In genomic region chr20:64242797-64243475, GRCh38 we compare ENCODE assay signal across 1 cellular context.
TF ChIP-seq lines count a peak whose summit lies in the region.

No MANE protein-coding gene starts in this region.

TF ChIP-seq in HepG2, 621 proteins besides CTCF, POLR2A, EP300 and RAD21 (continues in another document):
- TF ChIP-seq E2F1 (CRISPR knock-in tag; IDR thresholded peaks at IDR 0.05) (no peak), ZNF280B (CRISPR knock-in tag; IDR thresholded peaks at IDR 0.05; ENCODE audit: borderline replicate concordance) (no peak), EED (CRISPR knock-in tag; IDR thresholded peaks at IDR 0.05) (no peak), THAP11 (CRISPR knock-in tag; IDR thresholded peaks at IDR 0.05) (peak; percentile 64; the same call in 1 of the 2 replicates), RFXANK (CRISPR knock-in tag; IDR thresholded peaks at IDR 0.05) (no peak), ZNF451 (CRISPR knock-in tag; IDR thresholded peaks at IDR 0.05) (peak; percentile 72; the same call in 1 of the 2 replicates), MIER3 (CRISPR knock-in tag; IDR thresholded peaks at IDR 0.05; ENCODE audit: borderline replicate concordance) (peak; percentile 92), HIC2 (CRISPR knock-in tag; IDR thresholded peaks at IDR 0.05; ENCODE audit: low read depth) (peak; percentile 57; the same call in 1 of the 2 replicates), ZNF607 (CRISPR knock-in tag; IDR thresholded peaks at IDR 0.05; ENCODE audit: borderline replicate concordance) (peak; percentile 76; the same call in 1 of the 2 replicates), KLF12 (CRISPR knock-in tag; IDR thresholded peaks at IDR 0.05; ENCODE audit: borderline replicate concordance) (no peak; the same call in 1 of the 2 replicates), NFKB2 (CRISPR knock-in tag; IDR thresholded peaks at IDR 0.05; ENCODE audit: borderline replicate concordance) (peak; percentile 69; the same call in 1 of the 2 replicates), ZNF101 (CRISPR knock-in tag; IDR thresholded peaks at IDR 0.05; ENCODE audit: borderline replicate concordance, low read depth) (no peak), RFX5 (IDR thresholded peaks at IDR 0.05; ENCODE audit: low read depth, low read length) (no peak), MYC (CRISPR knock-in tag; IDR thresholded peaks at IDR 0.05; ENCODE audit: borderline replicate concordance) (0 out of 2 replicates have a peak, but pooled peaks have one; percentile 31), SRY (CRISPR knock-in tag; IDR thresholded peaks at IDR 0.05) (no peak), MTA1 (CRISPR knock-in tag; IDR thresholded peaks at IDR 0.05; ENCODE audit: borderline replicate concordance) (peak; percentile 88), ZNF784 (CRISPR knock-in tag; IDR thresholded peaks at IDR 0.05; ENCODE audit: borderline replicate concordance) (no peak), ZBTB7A (CRISPR knock-in tag; IDR thresholded peaks at IDR 0.05) (peak; percentile 14; the same call in 1 of the 2 replicates), KIAA2018 (CRISPR knock-in tag; IDR thresholded peaks at IDR 0.05; ENCODE audit: borderline replicate concordance) (peak; percentile 82; the same call in 1 of the 2 replicates), ZNF12 (CRISPR knock-in tag; IDR thresholded peaks at IDR 0.05) (peak; percentile 56; the same call in 1 of the 2 replicates), ETV5 (CRISPR knock-in tag; IDR thresholded peaks at IDR 0.05; ENCODE audit: borderline replicate concordance) (peak; percentile 44; the same call in 1 of the 2 replicates), PBX2 (CRISPR knock-in tag; IDR thresholded peaks at IDR 0.05) (peak; percentile 11; the same call in 1 of the 2 replicates), HMGA1 (CRISPR knock-in tag; conservative IDR thresholded peaks at IDR 0.05) (no peak), ZMYM2 (CRISPR knock-in tag; IDR thresholded peaks at IDR 0.05) (peak; percentile 61; the same call in 1 of the 2 replicates), AGO1 (IDR thresholded peaks at IDR 0.05; ENCODE audit: low read depth, low read length, poor library complexity, severe bottlenecking) (no peak), ARID2 (CRISPR knock-in tag; IDR thresholded peaks at IDR 0.05; ENCODE audit: borderline replicate concordance) (no peak), ZNF879 (CRISPR knock-in tag; IDR thresholded peaks at IDR 0.05) (no peak), CHCHD3 (CRISPR knock-in tag; IDR thresholded peaks at IDR 0.05) (no peak), FOXP1 (IDR thresholded peaks at IDR 0.05) (no peak), FOXP1 (CRISPR knock-in tag; IDR thresholded peaks at IDR 0.05) (peak; percentile 82), ELF1 (CRISPR knock-in tag; IDR thresholded peaks at IDR 0.05) (0 out of 2 replicates have a peak, but pooled peaks have one; percentile 30), NFIC (IDR thresholded peaks at IDR 0.05; ENCODE audit: low read length) (peak; percentile 72; the same call in 1 of the 2 replicates), ZNF576 (CRISPR knock-in tag; IDR thresholded peaks at IDR 0.05) (no peak), ZNF207 (IDR thresholded peaks at IDR 0.05; ENCODE audit: borderline replicate concordance) (no peak), AFF4 (CRISPR knock-in tag; IDR thresholded peaks at IDR 0.05) (no peak), HDAC6 (IDR thresholded peaks at IDR 0.05; ENCODE audit: low read depth, low read length) (no peak), MAF1 (CRISPR knock-in tag; IDR thresholded peaks at IDR 0.05; ENCODE audit: borderline replicate concordance) (peak; percentile 52; the same call in 1 of the 2 replicates), ESRRA (CRISPR knock-in tag; IDR thresholded peaks at IDR 0.05; ENCODE audit: low read depth) (peak; percentile 98)
